In genomic region chr4:173575482-173576152, GRCh38 we compare ENCODE assay signal across 8 cellular contexts. TPM values are rescaled to one million over a fixed set of nuclear protein-coding genes. Genes with fewer than 3 reads are reported as not detected.
"Had no signal": no experiment of that assay in that cellular context is flagged by ENCODE, and none has a peak within 500 bp of the region (broad histone marks: within the 10 kb centered on the region; RNA-seq: fewer than 3 reads in every experiment).

No MANE protein-coding gene starts in this region.

- H3K27ac ChIP-seq: GM23248, HL-60 had no signal

- H3K4me3 ChIP-seq: GM23248, HAP-1 had no signal

- DNase-seq: GM23248, GOT3, H7, HFFc6, IMR-90 had no signal

- H3K27ac Mint-ChIP-seq: HFFc6 had no signal

- H3K9me3 ChIP-seq: HAP-1 had no signal

- H3K9me3 Mint-ChIP-seq: HFFc6 had no signal

- H3K9ac ChIP-seq: GM23248 had no signal

- H3K4me3 Mint-ChIP-seq: HFFc6 had no signal

- H3K36me3 ChIP-seq: HAP-1 had no signal

- H3K4me1 ChIP-seq: HAP-1 had no signal

- ATAC-seq: HCT116 had no signal

RNA-seq across cellular contexts. Expression of gene HAND2, which starts 45.6 kb away (rescaled TPM):
- total RNA-seq: H7 had no signal
